10 cellular contexts compared by ENCODE assay signal in the genomic region with DNA sequence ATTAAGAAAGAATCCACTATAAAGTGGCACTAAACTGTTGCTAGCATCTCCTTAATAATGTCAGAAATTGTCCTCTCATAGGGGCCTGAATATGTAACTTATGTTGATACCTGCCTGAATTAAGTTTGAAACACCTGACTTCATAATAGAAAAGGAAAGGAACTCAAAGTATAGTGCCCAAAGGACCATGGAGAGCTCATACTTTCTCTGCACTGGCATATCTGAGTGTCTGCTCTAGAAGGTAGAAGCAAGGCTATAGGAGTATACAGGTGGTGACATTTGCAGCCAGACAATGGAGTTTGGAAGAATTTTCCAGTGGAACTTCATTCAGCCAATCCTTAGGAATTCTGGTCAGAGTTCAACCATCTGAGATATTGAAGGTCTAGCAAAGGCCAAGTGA.
"Had no signal": no experiment of that assay in that cellular context is flagged by ENCODE, and none has a peak within 500 bp of the region (broad histone marks: within the 10 kb centered on the region; RNA-seq: fewer than 3 reads in every experiment).

No MANE protein-coding gene starts in this region.

- H3K27ac Mint-ChIP-seq: GM23338, H9, HFFc6 had no signal

- H3K36me3 ChIP-seq: HAP-1 had no signal

- H3K9ac ChIP-seq: GM23248 had no signal

- H3K4me3 Mint-ChIP-seq: GM23338, H9, HFFc6 had no signal

- H3K9me3 ChIP-seq: HAP-1 had no signal

- H3K27ac ChIP-seq: GM23248 had no signal

- FAIRE-seq: H1, H54 had no signal

- DNase-seq: GM23248, GOT3, H7, H9, HCEC 1CT, HFFc6 had no signal

- H3K4me1 ChIP-seq: HAP-1 had no signal

- H3K4me1 Mint-ChIP-seq: GM23338, H9 had no signal

- ATAC-seq: GM23338 had no signal

- H2AFZ ChIP-seq: GM23248, GM23338 had no signal

- H3K4me3 ChIP-seq: GM23248, GM23338, HAP-1 had no signal

- H3K4me2 ChIP-seq: GM23338 had no signal
